2 cellular contexts compared by ENCODE assay signal in genomic region chr6:83514877-83515466, GRCh38.
TF ChIP-seq lines count a peak whose summit lies in the region.

No MANE protein-coding gene starts in this region.

TF ChIP-seq in IMR-90, 13 proteins besides CTCF, POLR2A, EP300 and RAD21:
- peak; percentile 87 for TF ChIP-seq SMC3 (IDR thresholded peaks at IDR 0.05; ENCODE audit: low read depth, low read length)
- no peak for TF ChIP-seq RFX5 (IDR thresholded peaks at IDR 0.05; ENCODE audit: low read depth, low read length)
TF ChIP-seq in IMR-90: peak in this region for 1.

TF ChIP-seq in endothelial cell of umbilical vein, 7 proteins besides CTCF, POLR2A, EP300 and RAD21:
- no peak for TF ChIP-seq EZH2 (IDR thresholded peaks at IDR 0.05; ENCODE audit: borderline replicate concordance, low read depth, low read length, severe bottlenecking)
- no peak for TF ChIP-seq MYC (IDR thresholded peaks at IDR 0.05; ENCODE audit: low read depth, low read length)
- no peak for TF ChIP-seq FOS (IDR thresholded peaks at IDR 0.05; ENCODE audit: borderline replicate concordance, insufficient read depth, low read length)
- TF ChIP-seq JUN (IDR thresholded peaks at IDR 0.05; ENCODE audit: borderline replicate concordance, insufficient read depth, insufficient read length, low read depth): no peak
- TF ChIP-seq MAX (IDR thresholded peaks at IDR 0.05; ENCODE audit: insufficient read depth, insufficient read length): no peak
- no peak for TF ChIP-seq POLR2AphosphoS5 (IDR thresholded peaks at IDR 0.05; ENCODE audit: insufficient read depth, low read depth, low read length)
- TF ChIP-seq GATA2 (IDR thresholded peaks at IDR 0.05; ENCODE audit: insufficient read depth, insufficient read length, low read depth, low read length): no peak
